ENCODE assay signal across 8 cellular contexts in the genomic region with DNA sequence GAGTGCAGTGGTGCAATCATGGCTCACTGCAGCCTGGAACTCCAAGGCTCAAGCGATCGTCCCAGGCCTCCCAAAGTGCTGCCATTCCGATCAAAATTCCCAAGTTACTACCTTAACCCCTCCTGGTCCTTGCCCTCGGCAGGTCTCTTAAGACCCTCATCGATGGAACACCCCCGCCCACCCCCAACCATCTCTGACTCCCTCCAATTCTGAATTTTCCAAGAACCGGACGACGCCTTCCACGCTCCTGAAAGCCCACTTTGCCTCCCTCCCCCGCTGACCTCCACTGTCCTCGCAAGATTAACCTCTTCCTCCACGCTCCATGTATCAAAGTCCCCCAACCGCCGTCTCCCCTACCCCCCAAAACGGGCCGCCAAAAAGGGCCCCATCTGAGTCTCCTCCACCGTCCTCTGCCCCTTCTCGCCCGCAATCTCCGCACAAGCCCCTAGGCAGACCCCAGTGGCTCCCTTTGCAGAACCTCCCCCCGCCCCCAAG. TPM values are rescaled to one million over a fixed set of nuclear protein-coding genes. Genes with fewer than 3 reads are reported as not detected.
DNase-seq lines count a peak whose midpoint lies in the region; ATAC-seq, FAIRE-seq and TF ChIP-seq lines count a peak whose summit lies in the region.

No MANE protein-coding gene starts in this region.

- H3K27me3 ChIP-seq in adrenal gland (no peaks in the 10 kb centered on the region), left lung (no peaks in the 10 kb centered on the region), thymus (ENCODE audit: control insufficient read depth, insufficient read depth) (no peaks in the 10 kb centered on the region)

- no peaks in the 10 kb centered on the region for H3K27me3 Mint-ChIP-seq in activated CD4-positive, alpha-beta T cell treated with anti-CD3 and anti-CD28 coated beads for 36 hours

- TF ChIP-seq POLR2A in adrenal gland (IDR thresholded peaks at IDR 0.05) = no peak

- DNase-seq in activated CD4-positive, alpha-beta T cell treated with anti-CD3 and anti-CD28 coated beads for 36 hours = no peak
- DNase-seq in activated CD4-positive, alpha-beta T cell treated with anti-CD3 and anti-CD28 coated beads, Interleukin-2, amount 50 U/mL, for 48 hours = no peak
- DNase-seq in adrenal gland (peak in 1 of 7 donors; percentile 67), left lung (no peak), NCI-H2029 (lab: John Stamatoyannopoulos, UW) (no peak), frontal cortex (ENCODE audit: low spot score in 2 of 2) (no peak)

- TF ChIP-seq CTCF in adrenal gland (IDR thresholded peaks at IDR 0.05) = no peak
- TF ChIP-seq CTCF in left lung (IDR thresholded peaks at IDR 0.05) = no peak

- H3K9me3 Mint-ChIP-seq in activated CD4-positive, alpha-beta T cell treated with anti-CD3 and anti-CD28 coated beads for 36 hours (ENCODE audit: low read depth) = no peaks in the 10 kb centered on the region

- peak overlapping the region; percentile 58 for H3K27ac Mint-ChIP-seq in activated CD4-positive, alpha-beta T cell treated with anti-CD3 and anti-CD28 coated beads for 36 hours

- H3K4me3 ChIP-seq in adrenal gland (peak overlapping the region; percentile 42 to 100 (median 86)), left lung (peak overlapping the region; percentile 66 to 84), thymus (ENCODE audit: low read length) (peak overlapping the region; percentile 87)

- peaks cover 19% of the 10 kb centered on the region for H3K36me3 Mint-ChIP-seq in activated CD4-positive, alpha-beta T cell treated with anti-CD3 and anti-CD28 coated beads for 36 hours (ENCODE audit: low read depth)

- H3K4me1 ChIP-seq in adrenal gland (replicated peaks in 1 of 2) (peaks cover 9 to 26% of the 10 kb centered on the region in 2 donors), left lung (peaks cover 20 to 48% of the 10 kb centered on the region in 2 donors), thymus (ENCODE audit: control insufficient read depth, insufficient read depth, low read length) (peaks cover 11% of the 10 kb centered on the region)

- H3K36me3 ChIP-seq in adrenal gland (replicated peaks in 1 of 2) (peaks cover 0 to 41% of the 10 kb centered on the region in 2 donors), left lung (peaks cover 0 to 47% of the 10 kb centered on the region in 2 donors), thymus (ENCODE audit: control insufficient read depth, insufficient read depth) (peaks cover 44% of the 10 kb centered on the region)

- POLR2A ChIA-PET in activated CD4-positive, alpha-beta T cell treated with anti-CD3 and anti-CD28 coated beads for 36 hours (lab: Charles Lee) = interaction anchor here (1.0 to 3.2 kb wide), 5 partner anchors 10 to 208 kb away, joined by 4 to 30 read pairs (median 10); a partner anchor contains a TSS

- peak; percentile 3 for ATAC-seq in activated CD4-positive, alpha-beta T cell treated with anti-CD3 and anti-CD28 coated beads for 36 hours
- ATAC-seq in left lung (no peak), HG02981 (IDR thresholded peaks at IDR 0.05; ENCODE audit: unreplicated experiment) (no peak)

- 0 to 1% (median 1%) methylated on average over 21 to 22 of the region's 22 CpGs for WGBS in adrenal gland, 4 donors
- 3% methylated on average over 21 of the region's 22 CpGs for WGBS in thymus

- H3K9me3 ChIP-seq in adrenal gland (replicated peaks in 1 of 3) = no peaks in the 10 kb centered on the region
- H3K9me3 ChIP-seq in left lung = no peaks in the 10 kb centered on the region
- no peaks in the 10 kb centered on the region for H3K9me3 ChIP-seq in thymus (ENCODE audit: control insufficient read depth)

- CTCF ChIA-PET in activated CD4-positive, alpha-beta T cell treated with anti-CD3 and anti-CD28 coated beads for 36 hours (lab: Charles Lee) = interaction anchor here (1.1 to 1.5 kb wide), 3 partner anchors 13 to 821 kb away, joined by 3 to 6 read pairs (median 6); a partner anchor contains a TSS

- H3K27ac ChIP-seq in adrenal gland (peak overlapping the region in 4 of 5 donors; percentile 81 to 95 (median 86)), left lung (peak overlapping the region; percentile 87 to 90), thymus (ENCODE audit: low read depth) (peak overlapping the region; percentile 90)

- H3K4me1 Mint-ChIP-seq in activated CD4-positive, alpha-beta T cell treated with anti-CD3 and anti-CD28 coated beads for 36 hours = peaks cover 22% of the 10 kb centered on the region

- no peak for FAIRE-seq in frontal cortex (lab: Jason Lieb, UNC)

- intact Hi-C loops in activated CD4-positive, alpha-beta T cell treated with anti-CD3 and anti-CD28 coated beads for 36 hours (cut with DNase I, micrococcal nuclease) = loop anchor here in 1 of 2 experiments (2.0 to 5.0 kb wide), 4 partner anchors 16 to 752 kb away; a partner anchor contains a TSS
- intact Hi-C loops in adrenal gland (cut with DNase I) = no loop called here
- intact Hi-C loops in left lung (cut with DNase I) = no loop called here

- H3K4me3 Mint-ChIP-seq in activated CD4-positive, alpha-beta T cell treated with anti-CD3 and anti-CD28 coated beads for 36 hours = peak overlapping the region; percentile 83

RNA-seq across cellular contexts. Expression of a gene that starts 0.5 kb away (rescaled TPM):
- 10 to 100 TPM; 26.7 to 27.6 TPM for total RNA-seq in activated CD4-positive, alpha-beta T cell treated with anti-CD3 and anti-CD28 coated beads for 36 hours
- 10 to 100 TPM; 27.2 to 83.2 (median 43.3) TPM for total RNA-seq in adrenal gland
- polyA plus RNA-seq in adrenal gland = 10 to 100 TPM; 17.6 to 79.0 (median 44.0) TPM
- total RNA-seq in left lung = 10 to 100 TPM; 62.1 to 70.7 TPM
- 50.7 TPM for polyA plus RNA-seq in thymus
- 53.4 TPM for total RNA-seq in frontal cortex

RNA-seq across cellular contexts. Expression of a gene that starts 14.9 kb away (rescaled TPM):
- 1,000 to 10,000 TPM; 3,116 to 3,255 TPM for total RNA-seq in activated CD4-positive, alpha-beta T cell treated with anti-CD3 and anti-CD28 coated beads for 36 hours
- total RNA-seq in adrenal gland (1,000 to 10,000 TPM; 1,603 to 3,482 (median 2,345) TPM), left lung (1,000 to 10,000 TPM; 1,865 to 2,064 TPM), frontal cortex (2,434 TPM)
- polyA plus RNA-seq in adrenal gland (1,000 to 10,000 TPM in 2 of 3 donors, 100 to 1,000 TPM in 1; 752 to 2,793 (median 1,120) TPM), thymus (815 TPM)

RNA-seq across cellular contexts. Expression of a gene that starts 37.2 kb away (rescaled TPM):
- 10 to 100 TPM; 23.0 to 37.3 TPM for total RNA-seq in activated CD4-positive, alpha-beta T cell treated with anti-CD3 and anti-CD28 coated beads for 36 hours
- 10 to 100 TPM; 16.6 to 40.7 (median 28.6) TPM for total RNA-seq in adrenal gland
- polyA plus RNA-seq in adrenal gland = 10 to 100 TPM; 13.7 to 22.3 (median 21.2) TPM
- 10 to 100 TPM; 24.3 to 26.9 TPM for total RNA-seq in left lung
- polyA plus RNA-seq in thymus = 10.8 TPM
- total RNA-seq in frontal cortex = 22.0 TPM

RNA-seq across cellular contexts. Expression of a gene that starts 37.5 kb away (rescaled TPM):
- not detected for total RNA-seq in activated CD4-positive, alpha-beta T cell treated with anti-CD3 and anti-CD28 coated beads for 36 hours
- total RNA-seq in adrenal gland (1 to 10 TPM in 3 of 8 donors, under 1 TPM in 1, not detected in 4; 0.36 to 3.8 (median 1.8) TPM), left lung (under 1 TPM; 0.32 to 0.50 TPM), frontal cortex (not detected)
- polyA plus RNA-seq in adrenal gland (1 to 10 TPM; 1.3 to 2.3 (median 1.8) TPM), thymus (1.1 TPM)
